Comparison of ENCODE assay signal across 21 cellular contexts in the genomic region with DNA sequence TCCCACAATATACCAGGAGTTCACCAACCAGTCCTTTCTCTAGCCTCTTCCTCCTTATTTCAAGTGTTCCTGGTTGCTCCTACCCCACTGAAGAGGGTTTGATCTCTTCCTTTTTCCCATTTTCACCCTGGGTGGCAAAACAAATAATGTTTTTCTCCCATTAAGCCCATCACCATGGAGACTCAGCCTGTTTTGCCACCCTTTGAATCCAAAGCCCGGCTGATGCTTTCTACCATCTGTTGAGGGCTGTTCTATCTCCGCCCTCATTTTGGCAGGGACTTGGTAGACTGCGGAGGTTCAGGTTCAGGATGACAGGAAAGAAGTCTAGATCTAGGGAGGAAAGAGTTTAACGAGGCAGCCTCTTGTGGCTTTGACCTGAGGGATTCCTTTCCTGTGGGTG. TPM values are rescaled to one million over a fixed set of nuclear protein-coding genes. Genes with fewer than 3 reads are reported as not detected.
DNase-seq lines count a peak whose midpoint lies in the region; ATAC-seq and TF ChIP-seq lines count a peak whose summit lies in the region.
"Had no signal": no experiment of that assay in that cellular context is flagged by ENCODE, and none has a peak within 500 bp of the region (broad histone marks: within the 10 kb centered on the region; RNA-seq: fewer than 3 reads in every experiment).

No MANE protein-coding gene starts in this region.

- peaks cover 26% of the 10 kb centered on the region for H3K4me1 ChIP-seq in GM23338 (ENCODE audit: insufficient read depth)
- peaks cover 14% of the 10 kb centered on the region for H3K4me1 ChIP-seq in mucosa of descending colon (ENCODE audit: low read depth)

- intact Hi-C loops in mucosa of descending colon (cut with DNase I, micrococcal nuclease), result no loop called here

- DNase-seq in DMS 273 (lab: John Stamatoyannopoulos, UW; ENCODE audit: unreplicated experiment) (peak; percentile 83), GM23338 (ENCODE audit: low spot score) (peak; percentile 28), NCI-H748 (lab: John Stamatoyannopoulos, UW; ENCODE audit: unreplicated experiment) (peak; percentile 86), glutamatergic neuron (no peak), mucosa of descending colon (no peak), NCI-H2107 (lab: John Stamatoyannopoulos, UW) (no peak), GM03348 (ENCODE audit: low spot score) (no peak)
- DNase-seq: activated CD4-positive, alpha-beta T cell treated with anti-CD3 and anti-CD28 coated beads, Interleukin-2, amount 10 ng/mL, durations not matched to agents 24 days and 14 days; activated T-cell treated with anti-CD3 and anti-CD28 coated beads, Interleukin-2, amount 50 U/mL, for 4 hours; kidney glomerular epithelial cell; lower lobe of right lung; NCI-H187 treated with DMSO at 0.1 percent for 48 hours; NCI-H526 treated with DMSO at 0.1 percent for 48 hours; nucleus accumbens; PC-3; psoas muscle; Right ventricle myocardium superior; WERI-Rb-1 had no signal

- H3K4me3 ChIP-seq in GM23338, result no peak overlapping the region
- no peak overlapping the region for H3K4me3 ChIP-seq in mucosa of descending colon
- H3K4me3 ChIP-seq: lower lobe of right lung, psoas muscle had no signal

- H3K27ac ChIP-seq in GM23338 (ENCODE audit: low read depth), result no peak overlapping the region
- H3K27ac ChIP-seq: lower lobe of right lung, psoas muscle, WERI-Rb-1 had no signal

- H3K36me3 ChIP-seq in GM23338 (ENCODE audit: insufficient read depth) (no peaks in the 10 kb centered on the region), mucosa of descending colon (ENCODE audit: low read depth) (no peaks in the 10 kb centered on the region)
- H3K36me3 ChIP-seq: lower lobe of right lung, WERI-Rb-1 had no signal

- H3K36me3 Mint-ChIP-seq in GM23338 (ENCODE audit: low read depth) (no peaks in the 10 kb centered on the region), glutamatergic neuron (ENCODE audit: unreplicated experiment) (no peaks in the 10 kb centered on the region)

- peaks cover 21% of the 10 kb centered on the region for H3K27me3 ChIP-seq in GM23338 (ENCODE audit: insufficient read depth)

- 0 out of 2 replicates have a peak, but pooled peaks cover 3% of the 10 kb centered on the region for H3F3A ChIP-seq in GM23338 (replicated peaks; ENCODE audit: low read depth)

- no peaks in the 10 kb centered on the region for H3K9me2 ChIP-seq in GM23338 (ENCODE audit: insufficient read depth)

- H3K4me3 Mint-ChIP-seq in GM23338 (no peak overlapping the region; the same call in 2 of the 3 replicates), glutamatergic neuron (ENCODE audit: unreplicated experiment) (peak overlapping the region; percentile 49)
- H3K4me3 Mint-ChIP-seq: activated CD4-positive, alpha-beta T cell treated with anti-CD3 and anti-CD28 coated beads, Interleukin-2, amount 10 ng/mL, durations not matched to agents 24 days and 14 days; activated T-cell treated with anti-CD3 and anti-CD28 coated beads, Interleukin-2, amount 50 U/mL, for 4 hours; dendritic cell treated with granulocyte-macrophage colony-stimulating factor and Interleukin-4, amounts not matched to agents 40 ng/mL and 50 ng/mL, for 4 days; stimulated activated naive CD8-positive, alpha-beta T cell treated with anti-CD3 and anti-CD28 coated beads, Interleukin-15, Interleukin-2, amounts not matched to agents 100 ng/mL and 50 ng/mL, for 24 hours had no signal

- H3K9me3 ChIP-seq in mucosa of descending colon, result no peaks in the 10 kb centered on the region
- H3K9me3 ChIP-seq: lower lobe of right lung, psoas muscle had no signal

- H3K27me3 Mint-ChIP-seq in GM23338 (ENCODE audit: insufficient read depth, low read depth, poor library complexity) (peaks cover 23% of the 10 kb centered on the region), glutamatergic neuron (ENCODE audit: unreplicated experiment) (peaks cover 12% of the 10 kb centered on the region)

- H3K4me2 ChIP-seq in GM23338, result no peak overlapping the region

- ATAC-seq in GM23338 (no peak), mucosa of descending colon (no peak)
- ATAC-seq: activated T-cell treated with anti-CD3 and anti-CD28 coated beads, Interleukin-2, amount 50 U/mL, for 4 hours; lower lobe of right lung; PC-3; psoas muscle had no signal

- H3K9me3 Mint-ChIP-seq in GM23338, result no peaks in the 10 kb centered on the region
- H3K9me3 Mint-ChIP-seq in glutamatergic neuron (ENCODE audit: unreplicated experiment), result no peaks in the 10 kb centered on the region
- H3K9me3 Mint-ChIP-seq: activated CD4-positive, alpha-beta T cell treated with anti-CD3 and anti-CD28 coated beads, Interleukin-2, amount 10 ng/mL, durations not matched to agents 24 days and 14 days; activated T-cell treated with anti-CD3 and anti-CD28 coated beads, Interleukin-2, amount 50 U/mL, for 4 hours; dendritic cell treated with granulocyte-macrophage colony-stimulating factor and Interleukin-4, amounts not matched to agents 40 ng/mL and 50 ng/mL, for 4 days; stimulated activated naive CD8-positive, alpha-beta T cell treated with anti-CD3 and anti-CD28 coated beads, Interleukin-15, Interleukin-2, amounts not matched to agents 100 ng/mL and 50 ng/mL, for 24 hours had no signal

- no peaks in the 10 kb centered on the region for H4K20me1 ChIP-seq in GM23338 (replicated peaks; ENCODE audit: insufficient read depth)

- TF ChIP-seq CTCF in GM23338 (conservative IDR thresholded peaks at IDR 0.05; ENCODE audit: low read depth in 2 of 2) (no peak), glutamatergic neuron (IDR thresholded peaks at IDR 0.05; ENCODE audit: partially characterized antibody, unreplicated experiment) (no peak), mucosa of descending colon (IDR thresholded peaks at IDR 0.05) (no peak)

- H3K4me1 Mint-ChIP-seq in GM23338 (peaks cover 37% of the 10 kb centered on the region), glutamatergic neuron (ENCODE audit: low read depth, unreplicated experiment) (peaks cover 29% of the 10 kb centered on the region)

- H2AFZ ChIP-seq in GM23338, result no peak overlapping the region

- H3K79me2 ChIP-seq in GM23338 (replicated peaks; ENCODE audit: insufficient read depth), result no peaks in the 10 kb centered on the region

- H3K27ac Mint-ChIP-seq in GM23338, result no peak overlapping the region
- peak overlapping the region; percentile 38 for H3K27ac Mint-ChIP-seq in glutamatergic neuron (ENCODE audit: unreplicated experiment)
- H3K27ac Mint-ChIP-seq: activated CD4-positive, alpha-beta T cell treated with anti-CD3 and anti-CD28 coated beads, Interleukin-2, amount 10 ng/mL, durations not matched to agents 24 days and 14 days; CD14-positive monocyte; dendritic cell treated with granulocyte-macrophage colony-stimulating factor and Interleukin-4, amounts not matched to agents 40 ng/mL and 50 ng/mL, for 4 days; stimulated activated naive CD8-positive, alpha-beta T cell treated with anti-CD3 and anti-CD28 coated beads, Interleukin-15, Interleukin-2, amounts not matched to agents 100 ng/mL and 50 ng/mL, for 24 hours had no signal

TF ChIP-seq in GM23338, 12 proteins besides CTCF, POLR2A, EP300 and RAD21:
- TF ChIP-seq, protein P1, sequence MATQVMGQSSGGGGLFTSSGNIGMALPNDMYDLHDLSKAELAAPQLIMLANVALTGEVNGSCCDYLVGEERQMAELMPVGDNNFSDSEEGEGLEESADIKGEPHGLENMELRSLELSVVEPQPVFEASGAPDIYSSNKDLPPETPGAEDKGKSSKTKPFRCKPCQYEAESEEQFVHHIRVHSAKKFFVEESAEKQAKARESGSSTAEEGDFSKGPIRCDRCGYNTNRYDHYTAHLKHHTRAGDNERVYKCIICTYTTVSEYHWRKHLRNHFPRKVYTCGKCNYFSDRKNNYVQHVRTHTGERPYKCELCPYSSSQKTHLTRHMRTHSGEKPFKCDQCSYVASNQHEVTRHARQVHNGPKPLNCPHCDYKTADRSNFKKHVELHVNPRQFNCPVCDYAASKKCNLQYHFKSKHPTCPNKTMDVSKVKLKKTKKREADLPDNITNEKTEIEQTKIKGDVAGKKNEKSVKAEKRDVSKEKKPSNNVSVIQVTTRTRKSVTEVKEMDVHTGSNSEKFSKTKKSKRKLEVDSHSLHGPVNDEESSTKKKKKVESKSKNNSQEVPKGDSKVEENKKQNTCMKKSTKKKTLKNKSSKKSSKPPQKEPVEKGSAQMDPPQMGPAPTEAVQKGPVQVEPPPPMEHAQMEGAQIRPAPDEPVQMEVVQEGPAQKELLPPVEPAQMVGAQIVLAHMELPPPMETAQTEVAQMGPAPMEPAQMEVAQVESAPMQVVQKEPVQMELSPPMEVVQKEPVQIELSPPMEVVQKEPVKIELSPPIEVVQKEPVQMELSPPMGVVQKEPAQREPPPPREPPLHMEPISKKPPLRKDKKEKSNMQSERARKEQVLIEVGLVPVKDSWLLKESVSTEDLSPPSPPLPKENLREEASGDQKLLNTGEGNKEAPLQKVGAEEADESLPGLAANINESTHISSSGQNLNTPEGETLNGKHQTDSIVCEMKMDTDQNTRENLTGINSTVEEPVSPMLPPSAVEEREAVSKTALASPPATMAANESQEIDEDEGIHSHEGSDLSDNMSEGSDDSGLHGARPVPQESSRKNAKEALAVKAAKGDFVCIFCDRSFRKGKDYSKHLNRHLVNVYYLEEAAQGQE (IDR thresholded peaks at IDR 0.05; ENCODE audit: unreplicated experiment), result no peak
- TF ChIP-seq ZNF331 (CRISPR knock-in tag; IDR thresholded peaks at IDR 0.05; ENCODE audit: low read depth) (no peak), EZH2phosphoT487 (IDR thresholded peaks at IDR 0.05; ENCODE audit: unreplicated experiment) (no peak)

RNA-seq across cellular contexts. Expression of a gene that starts 2.6 kb away (rescaled TPM):
- 0.16 and 0.38 TPM in 2 replicates for total RNA-seq in GM23338 (2014; rRNA removed; shearing (Covaris generic))
- polyA plus RNA-seq in GM23338 (2016; fragmentation: Nextera tagmentation; extraction: Ambion mirVana), result not detected in 2 replicates
- total RNA-seq in glutamatergic neuron (ENCODE audit: unreplicated experiment) (0.07 TPM), mucosa of descending colon (under 1 TPM; 0.19 to 0.70 (median 0.29) TPM)
- total RNA-seq: activated CD4-positive, alpha-beta T cell treated with anti-CD3 and anti-CD28 coated beads, Interleukin-2, amount 10 ng/mL, durations not matched to agents 24 days and 14 days; activated T-cell treated with anti-CD3 and anti-CD28 coated beads, Interleukin-2, amount 50 U/mL, for 4 hours; Right ventricle myocardium superior had no signal

RNA-seq across cellular contexts. Expression of a gene that starts 15.1 kb away (rescaled TPM):
- total RNA-seq in GM23338 (2014; rRNA removed; shearing (Covaris generic)), result 7.7 and 11.5 TPM in 2 replicates
- polyA plus RNA-seq in GM23338 (2016; fragmentation: Nextera tagmentation; extraction: Ambion mirVana), result 4.2 and 4.5 TPM in 2 replicates
- total RNA-seq in glutamatergic neuron (ENCODE audit: unreplicated experiment) (17.9 TPM), mucosa of descending colon (1 to 10 TPM in 1 of 3 donors, under 1 TPM in 2; 0.31 to 1.3 (median 0.35) TPM)
- total RNA-seq: activated CD4-positive, alpha-beta T cell treated with anti-CD3 and anti-CD28 coated beads, Interleukin-2, amount 10 ng/mL, durations not matched to agents 24 days and 14 days had no signal
- polyA plus RNA-seq: CD14-positive monocyte had no signal

RNA-seq across cellular contexts. Expression of a gene that starts 31.8 kb away (rescaled TPM):
- 27.1 and 28.1 TPM in 2 replicates for total RNA-seq in GM23338 (2014; rRNA removed; shearing (Covaris generic))
- 33.3 and 33.5 TPM in 2 replicates for polyA plus RNA-seq in GM23338 (2016; fragmentation: Nextera tagmentation; extraction: Ambion mirVana)
- 19.5 TPM for total RNA-seq in glutamatergic neuron (ENCODE audit: unreplicated experiment)
- total RNA-seq in mucosa of descending colon, result 1 to 10 TPM; 5.1 to 9.9 (median 5.8) TPM

RNA-seq across cellular contexts. Expression of a gene that starts 32.8 kb away (rescaled TPM):
- total RNA-seq in GM23338 (2014; rRNA removed; shearing (Covaris generic)), result 154 and 178 TPM in 2 replicates
- polyA plus RNA-seq in GM23338 (2016; fragmentation: Nextera tagmentation; extraction: Ambion mirVana), result 119 and 138 TPM in 2 replicates
- 38.2 TPM for total RNA-seq in glutamatergic neuron (ENCODE audit: unreplicated experiment)
- total RNA-seq in mucosa of descending colon, result 10 to 100 TPM; 33.9 to 75.2 (median 57.0) TPM

Comparison
In these comparisons a context has a peak if more than half of its experiments do, and no peak if none do; other contexts are left out.
1. DNase-seq: peak in DMS 273 (single experiment), GM23338 (single experiment) and NCI-H748 (single experiment); none in glutamatergic neuron (single experiment), mucosa of descending colon (0 of 3), NCI-H2107 (single experiment) and GM03348 (single experiment).